In genomic region chr5:80189201-80189600, GRCh38 we compare ENCODE assay signal across 11 cellular contexts.
DNase-seq lines count a peak whose midpoint lies in the region; ATAC-seq and TF ChIP-seq lines count a peak whose summit lies in the region.
"Had no signal": no experiment of that assay in that cellular context is flagged by ENCODE, and none has a peak within 500 bp of the region (broad histone marks: within the 10 kb centered on the region; RNA-seq: fewer than 3 reads in every experiment).

No MANE protein-coding gene starts in this region.

- H3K4me1 ChIP-seq in hepatocyte (ENCODE audit: insufficient read depth) (peaks cover 40% of the 10 kb centered on the region), stomach (peaks cover 47 to 87% (median 66%) of the 10 kb centered on the region in 4 donors), colonic mucosa (peaks cover 5% of the 10 kb centered on the region), upper lobe of left lung (peaks cover 37 to 55% (median 44%) of the 10 kb centered on the region in 4 donors)

- H3K4me3 ChIP-seq in hepatocyte = no peak overlapping the region
- H3K4me3 ChIP-seq in stomach = peak overlapping the region in 1 of 4 donors; percentile 12
- no peak overlapping the region for H3K4me3 ChIP-seq in colonic mucosa
- H3K4me3 ChIP-seq in upper lobe of left lung = no peak overlapping the region

- TF ChIP-seq POLR2A in stomach (IDR thresholded peaks at IDR 0.05) (no peak), upper lobe of left lung (IDR thresholded peaks at IDR 0.05) (no peak)

- intact Hi-C loops in stomach (cut with DNase I; ENCODE audit: low total_unique reads) (loop anchor here (10.0 kb wide), 1 partner anchor 66 kb away; the partner anchor contains the start of gene SERINC5), colonic mucosa (cut with DNase I) (no loop called here)

- H3K27me3 ChIP-seq in hepatocyte (no peaks in the 10 kb centered on the region), stomach (no peaks in the 10 kb centered on the region), colonic mucosa (no peaks in the 10 kb centered on the region), upper lobe of left lung (no peaks in the 10 kb centered on the region)

- CTCF ChIA-PET in WTC11 (lab: Charles Lee) = interaction anchor here (0.7 to 1.1 kb wide), 3 partner anchors 9 to 219 kb away, joined by 3 to 4 read pairs (median 3); partner anchors contain the start of gene ZFYVE16

- ATAC-seq in WTC11 (no peak), upper lobe of left lung (ENCODE audit: low FRiP score in 2 of 2) (no peak)
- ATAC-seq: Panc1 had no signal

- no peak for TF ChIP-seq EP300 in stomach (IDR thresholded peaks at IDR 0.05)
- TF ChIP-seq EP300 in upper lobe of left lung (IDR thresholded peaks at IDR 0.05) = no peak

- H3K27ac ChIP-seq in hepatocyte (no peak overlapping the region), stomach (peak overlapping the region in 4 of 5 donors; percentile 8 to 78 (median 28)), colonic mucosa (no peak overlapping the region), upper lobe of left lung (peak overlapping the region in 2 of 4 donors; percentile 41 to 59)
- H3K27ac ChIP-seq: 22Rv1 had no signal

- H3K4me2 ChIP-seq in hepatocyte = peak overlapping the region; percentile 47

- H3K36me3 ChIP-seq in hepatocyte (replicated peaks; ENCODE audit: insufficient read depth, low read depth) = no peaks in the 10 kb centered on the region
- no peaks in the 10 kb centered on the region for H3K36me3 ChIP-seq in stomach
- no peaks in the 10 kb centered on the region for H3K36me3 ChIP-seq in colonic mucosa
- H3K36me3 ChIP-seq in upper lobe of left lung = no peaks in the 10 kb centered on the region

- no peak for TF ChIP-seq CTCF in WTC11 (IDR thresholded peaks at IDR 0.05)
- no peak for TF ChIP-seq CTCF in hepatocyte (IDR thresholded peaks at IDR 0.05; ENCODE audit: poor library complexity)
- no peak for TF ChIP-seq CTCF in stomach (IDR thresholded peaks at IDR 0.05)
- no peak for TF ChIP-seq CTCF in colonic mucosa (IDR thresholded peaks at IDR 0.05)
- no peak for TF ChIP-seq CTCF in upper lobe of left lung (IDR thresholded peaks at IDR 0.05)

- no peaks in the 10 kb centered on the region for H3K9me3 Mint-ChIP-seq in T-helper 1 cell treated with Interleukin-12 subunit alpha and Interleukin-12 subunit beta and Interleukin-4 antibody, amounts not matched to agents 30 μg/mL and 1 μg/mL, for 36 hours
- no peaks in the 10 kb centered on the region for H3K9me3 Mint-ChIP-seq in WTC11

- H3K79me2 ChIP-seq in hepatocyte = peaks cover 96% of the 10 kb centered on the region

- peak overlapping the region; percentile 92 for H3K27ac Mint-ChIP-seq in T-helper 1 cell treated with Interleukin-12 subunit alpha and Interleukin-12 subunit beta and Interleukin-4 antibody, amounts not matched to agents 30 μg/mL and 1 μg/mL, for 36 hours
- peak overlapping the region; percentile 92 for H3K27ac Mint-ChIP-seq in WTC11

- DNase-seq in T-helper 1 cell (no peak), WTC11 (ENCODE audit: low spot score) (no peak), hepatocyte (ENCODE audit: low spot score) (no peak), stomach (no peak), colonic mucosa (no peak), upper lobe of left lung (no peak)
- no peak for DNase-seq in stimulated activated CD4-positive, alpha-beta T cell treated with anti-CD3 and anti-CD28 coated beads, Interleukin-4, amount 100 ng/mL, for 4 hours
- DNase-seq: NCI-H2029 had no signal

- H3K9me2 ChIP-seq in hepatocyte (replicated peaks; ENCODE audit: insufficient read depth) = no peaks in the 10 kb centered on the region

- no peak overlapping the region for H3K9ac ChIP-seq in colonic mucosa (ENCODE audit: low read depth in 2 of 2, low read length in 2 of 2)

- no peak overlapping the region for H2AFZ ChIP-seq in hepatocyte

- H3K4me1 Mint-ChIP-seq in T-helper 1 cell treated with Interleukin-12 subunit alpha and Interleukin-12 subunit beta and Interleukin-4 antibody, amounts not matched to agents 30 μg/mL and 1 μg/mL, for 36 hours (ENCODE audit: low read depth) = peaks cover 82% of the 10 kb centered on the region
- peaks cover 88% of the 10 kb centered on the region for H3K4me1 Mint-ChIP-seq in WTC11

- H3K9me3 ChIP-seq in hepatocyte (ENCODE audit: low read depth) = no peaks in the 10 kb centered on the region
- no peaks in the 10 kb centered on the region for H3K9me3 ChIP-seq in stomach
- H3K9me3 ChIP-seq in colonic mucosa = no peaks in the 10 kb centered on the region
- H3K9me3 ChIP-seq in upper lobe of left lung = no peaks in the 10 kb centered on the region

- POLR2A ChIA-PET in WTC11 (lab: Charles Lee) = no interaction called here

- WGBS in hepatocyte (ENCODE audit: low lambda C conversion rate, missing lambda C conversion rate) = 64% methylated on average over 8 of the region's 8 CpGs
- WGBS in stomach, 5 donors = 59 to 76% (median 74%) methylated on average over 8 of the region's 8 CpGs
- WGBS in upper lobe of left lung, 2 donors = 69 to 72% methylated on average over 8 of the region's 8 CpGs

- H3K27me3 Mint-ChIP-seq in T-helper 1 cell treated with Interleukin-12 subunit alpha and Interleukin-12 subunit beta and Interleukin-4 antibody, amounts not matched to agents 30 μg/mL and 1 μg/mL, for 36 hours (ENCODE audit: low read depth) = no peaks in the 10 kb centered on the region
- no peaks in the 10 kb centered on the region for H3K27me3 Mint-ChIP-seq in WTC11 (ENCODE audit: low read depth)

- H3K36me3 Mint-ChIP-seq in T-helper 1 cell treated with Interleukin-12 subunit alpha and Interleukin-12 subunit beta and Interleukin-4 antibody, amounts not matched to agents 30 μg/mL and 1 μg/mL, for 36 hours (ENCODE audit: low read depth) = peaks cover 16% of the 10 kb centered on the region
- H3K36me3 Mint-ChIP-seq in WTC11 = no peaks in the 10 kb centered on the region

- H4K20me1 ChIP-seq in hepatocyte (ENCODE audit: insufficient read depth, poor library complexity, severe bottlenecking) = no peaks in the 10 kb centered on the region

- H3K4me3 Mint-ChIP-seq in T-helper 1 cell treated with Interleukin-12 subunit alpha and Interleukin-12 subunit beta and Interleukin-4 antibody, amounts not matched to agents 30 μg/mL and 1 μg/mL, for 36 hours = peak overlapping the region; percentile 88
- H3K4me3 Mint-ChIP-seq in WTC11 = no peak overlapping the region; the same call in 1 of the 2 replicates

TF ChIP-seq in WTC11, 78 proteins besides CTCF, POLR2A, EP300 and RAD21:
- TF ChIP-seq, protein P1, sequence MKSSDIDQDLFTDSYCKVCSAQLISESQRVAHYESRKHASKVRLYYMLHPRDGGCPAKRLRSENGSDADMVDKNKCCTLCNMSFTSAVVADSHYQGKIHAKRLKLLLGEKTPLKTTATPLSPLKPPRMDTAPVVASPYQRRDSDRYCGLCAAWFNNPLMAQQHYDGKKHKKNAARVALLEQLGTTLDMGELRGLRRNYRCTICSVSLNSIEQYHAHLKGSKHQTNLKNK (CRISPR knock-in tag; IDR thresholded peaks at IDR 0.05) = no peak
- TF ChIP-seq IRF2 (CRISPR knock-in tag; IDR thresholded peaks at IDR 0.05; ENCODE audit: borderline replicate concordance, low read depth) = no peak
- no peak for TF ChIP-seq STAT6 (CRISPR knock-in tag; conservative IDR thresholded peaks at IDR 0.05; ENCODE audit: low read depth)
- no peak for TF ChIP-seq PRDM15 (CRISPR knock-in tag; IDR thresholded peaks at IDR 0.05)
- 0 out of 2 replicates have a peak, but pooled peaks have one; percentile 9 for TF ChIP-seq ZNF121 (CRISPR knock-in tag; IDR thresholded peaks at IDR 0.05)

Comparison
In these comparisons a context has a peak if more than half of its experiments do, and no peak if none do; other contexts are left out.
1. H3K27ac ChIP-seq: peak in stomach (4 of 5); none in hepatocyte (single experiment) and colonic mucosa (single experiment).